Comparison of ENCODE assay signal across 25 cellular contexts in the genomic region with DNA sequence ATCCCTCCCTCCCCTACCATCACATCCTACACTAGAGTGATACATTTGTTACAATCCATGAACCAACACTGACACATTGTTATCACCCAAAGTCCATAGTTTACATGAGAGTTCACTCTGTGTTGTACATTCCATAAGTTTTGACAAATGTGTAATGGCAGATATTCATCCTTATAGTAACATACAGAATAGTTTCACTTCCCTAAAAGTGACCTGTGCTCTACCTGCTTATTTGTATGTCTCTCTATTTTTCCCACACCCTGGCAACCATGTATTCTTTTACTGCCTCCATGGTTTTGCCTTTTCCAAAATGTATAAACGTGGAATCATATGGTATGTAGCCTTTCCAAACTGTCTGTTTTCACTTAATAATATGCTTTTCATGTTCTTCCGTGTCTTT.
"Had no signal": no experiment of that assay in that cellular context is flagged by ENCODE, and none has a peak within 500 bp of the region (broad histone marks: within the 10 kb centered on the region; RNA-seq: fewer than 3 reads in every experiment).

No MANE protein-coding gene starts in this region.

- H3K36me3 Mint-ChIP-seq: activated naive CD8-positive, alpha-beta T cell; brain; WTC11 had no signal

- H2AFZ ChIP-seq: PC-9 had no signal

- H3K27me3 Mint-ChIP-seq: brain; central memory CD8-positive, alpha-beta T cell; T-helper 17 cell had no signal

- FAIRE-seq: astrocyte had no signal

- H3K4me2 ChIP-seq: PC-9 had no signal

- ATAC-seq: activated T-cell treated with anti-CD3 and anti-CD28 coated beads, Interleukin-2, amount 50 U/mL, for 4 hours; T-helper 17 cell; WTC11 had no signal

- H3K4me3 ChIP-seq: PC-9 had no signal

- H3K4me3 Mint-ChIP-seq: activated naive CD4-positive, alpha-beta T cell treated with anti-CD3 and anti-CD28 coated beads for 36 hours; activated naive CD8-positive, alpha-beta T cell; activated T-cell treated with anti-CD3 and anti-CD28 coated beads, Interleukin-2, amount 50 U/mL, for 4 hours; brain; central memory CD8-positive, alpha-beta T cell; T-helper 17 cell; WTC11 had no signal

- H3K4me1 Mint-ChIP-seq: brain; central memory CD8-positive, alpha-beta T cell; T-helper 17 cell had no signal

- H3K27ac ChIP-seq: PC-9 had no signal

- H3K27ac Mint-ChIP-seq: activated naive CD4-positive, alpha-beta T cell treated with anti-CD3 and anti-CD28 coated beads for 36 hours; activated naive CD8-positive, alpha-beta T cell; brain; T-helper 17 cell had no signal

- H3K9me3 Mint-ChIP-seq: activated T-cell treated with anti-CD3 and anti-CD28 coated beads, Interleukin-2, amount 50 U/mL, for 4 hours; central memory CD8-positive, alpha-beta T cell had no signal

- DNase-seq: activated CD4-positive, alpha-beta T cell treated with anti-CD3 and anti-CD28 coated beads for 48 hours; activated CD4-positive, alpha-beta T cell treated with anti-CD3 and anti-CD28 coated beads, Interleukin-2, amount 50 U/mL, for 48 hours; activated CD4-positive, CD25-positive, alpha-beta regulatory T cell treated with anti-CD3 and anti-CD28 coated beads, Interleukin-2, amount 50 U/mL, for 72 hours; activated effector memory CD4-positive, alpha-beta T cell treated with anti-CD3 and anti-CD28 coated beads, Interleukin-2, amount 50 U/mL, for 16 hours; activated naive CD4-positive, alpha-beta T cell treated with anti-CD3 and anti-CD28 coated beads for 36 hours; activated T-cell treated with anti-CD3 and anti-CD28 coated beads, Interleukin-2, amount 50 U/mL, for 4 hours; amygdala; cortex of kidney; MV-4-11; NCI-H1105; NCI-H1436 treated with DMSO at 0.1 percent for 48 hours; NCI-H187; NCI-H2081; NCI-H510A treated with DMSO at 0.1 percent for 48 hours; NCI-H69; NK-92 treated with Interleukin-12 subunit alpha and Interleukin-12 subunit beta, amount 100 ng/mL, for 24 hours; PC-9; SHP77 treated with DMSO at 0.1 percent for 48 hours; T-helper 17 cell; T-helper 9 cell had no signal
